ENCODE assay signal across 8 cellular contexts in the genomic region with DNA sequence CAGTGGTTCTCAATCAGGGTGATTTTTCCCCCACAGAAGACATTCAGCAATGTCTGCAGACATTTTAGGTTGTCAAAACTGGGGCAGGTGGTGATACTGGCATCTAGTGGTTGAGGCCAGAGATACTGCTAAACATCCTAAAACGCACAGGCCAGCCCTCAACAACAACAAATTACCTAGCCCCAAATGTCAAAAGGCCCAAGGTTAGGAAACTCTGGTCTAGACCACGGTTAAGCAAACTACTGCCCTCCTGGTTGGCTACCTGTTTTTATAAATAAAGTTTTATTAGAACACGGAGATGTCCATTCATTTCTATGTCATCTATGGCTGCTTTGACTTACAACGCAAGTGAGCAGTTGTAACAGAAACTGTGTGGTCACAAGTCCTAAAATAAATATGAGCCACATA.
DNase-seq lines count a peak whose midpoint lies in the region; ATAC-seq and TF ChIP-seq lines count a peak whose summit lies in the region.

No MANE protein-coding gene starts in this region.

- H3K4me3 Mint-ChIP-seq in activated naive CD8-positive, alpha-beta T cell treated with anti-CD3 and anti-CD28 coated beads, Interleukin-2, amount 50 U/mL, for 24 hours: peak overlapping the region; percentile 40

- peaks cover 17% of the 10 kb centered on the region for H3K4me1 ChIP-seq in DND-41 (ENCODE audit: insufficient read depth, low read length)

- no peaks in the 10 kb centered on the region for H3K27me3 ChIP-seq in DND-41 (ENCODE audit: insufficient read depth, low read length, poor library complexity)

- H3K79me2 ChIP-seq in DND-41 (ENCODE audit: insufficient read depth, low read length): no peaks in the 10 kb centered on the region

- DNase-seq in DND-41 (peak; percentile 62), HT1080 (ENCODE audit: low read depth) (peak; percentile 38), SKM-1 treated with dmso at 0.1 percent for 144 hours (lab: John Stamatoyannopoulos, UW; ENCODE audit: unreplicated experiment) (peak; percentile 27), iPS DF 19.7 (ENCODE audit: low read depth, low spot score) (peak; percentile 50), GF-D8 (lab: John Stamatoyannopoulos, UW) (no peak)
- DNase-seq in activated naive CD8-positive, alpha-beta T cell treated with anti-CD3 and anti-CD28 coated beads, Interleukin-2, amount 50 U/mL, for 24 hours: peak; percentile 53
- DNase-seq in stimulated activated CD4-positive, alpha-beta T cell treated with anti-CD3 and anti-CD28 coated beads, Interleukin-2, amount 100 ng/mL, for 48 hours: peak; percentile 43 to 49

- peak; percentile 84 for ATAC-seq in DND-41 (ENCODE audit: insufficient read depth, low read depth)
- ATAC-seq in GM21423 (IDR thresholded peaks at IDR 0.05; ENCODE audit: unreplicated experiment): peak; percentile 67
- ATAC-seq in activated naive CD8-positive, alpha-beta T cell treated with anti-CD3 and anti-CD28 coated beads, Interleukin-2, amount 50 U/mL, for 24 hours: peak; percentile 89

- H2AFZ ChIP-seq in DND-41 (ENCODE audit: low read depth, low read length): no peak overlapping the region

- no peaks in the 10 kb centered on the region for H3K9me3 Mint-ChIP-seq in activated naive CD8-positive, alpha-beta T cell treated with anti-CD3 and anti-CD28 coated beads, Interleukin-2, amount 50 U/mL, for 24 hours

- no peaks in the 10 kb centered on the region for H4K20me1 ChIP-seq in DND-41 (ENCODE audit: insufficient read depth, low read length)

- H3K9ac ChIP-seq in DND-41 (ENCODE audit: low read depth, low read length): no peak overlapping the region

- no peak overlapping the region for H3K27ac ChIP-seq in DND-41 (ENCODE audit: low read length)

- H3K4me2 ChIP-seq in DND-41 (ENCODE audit: insufficient read depth, low read length): no peak overlapping the region

- no peaks in the 10 kb centered on the region for H3K36me3 Mint-ChIP-seq in activated naive CD8-positive, alpha-beta T cell treated with anti-CD3 and anti-CD28 coated beads, Interleukin-2, amount 50 U/mL, for 24 hours (ENCODE audit: low read depth)

- H3K4me1 Mint-ChIP-seq in activated naive CD8-positive, alpha-beta T cell treated with anti-CD3 and anti-CD28 coated beads, Interleukin-2, amount 50 U/mL, for 24 hours: peaks cover 23% of the 10 kb centered on the region

- peaks cover 4% of the 10 kb centered on the region for H3K27me3 Mint-ChIP-seq in activated naive CD8-positive, alpha-beta T cell treated with anti-CD3 and anti-CD28 coated beads, Interleukin-2, amount 50 U/mL, for 24 hours

- peak overlapping the region; percentile 80 for H3K27ac Mint-ChIP-seq in activated naive CD8-positive, alpha-beta T cell treated with anti-CD3 and anti-CD28 coated beads, Interleukin-2, amount 50 U/mL, for 24 hours

- H3K9me3 ChIP-seq in DND-41 (ENCODE audit: insufficient read depth, low read length, severe bottlenecking): peaks cover 2% of the 10 kb centered on the region

- H3K4me3 ChIP-seq in DND-41 (ENCODE audit: low read depth in 1 of 2, low read length in 2 of 2): no peak overlapping the region

- H3K36me3 ChIP-seq in DND-41 (ENCODE audit: insufficient read depth, low read length): no peaks in the 10 kb centered on the region

- TF ChIP-seq CTCF in DND-41 (IDR thresholded peaks at IDR 0.05; ENCODE audit: borderline replicate concordance, extremely low read depth, low read length, poor library complexity, severe bottlenecking): peak; percentile 75
